Comparison of ENCODE assay signal across 17 cellular contexts in genomic region chr6:93727447-93727846, GRCh38.
DNase-seq lines count a peak whose midpoint lies in the region; ATAC-seq and TF ChIP-seq lines count a peak whose summit lies in the region.
"Had no signal": no experiment of that assay in that cellular context is flagged by ENCODE, and none has a peak within 500 bp of the region (broad histone marks: within the 10 kb centered on the region; RNA-seq: fewer than 3 reads in every experiment).

No MANE protein-coding gene starts in this region.

- in situ Hi-C loops in Panc1 (cut with HindIII; ENCODE audit: low pct_unique_long_range_greater_than_20kb, low sequenced_read_pairs): no loop called here

- CTCF ChIA-PET in HEK293 (lab: Yijun Ruan, JAX): no interaction called here
- CTCF ChIA-PET in Panc1 (lab: Charles Lee): no interaction called here

- no peaks in the 10 kb centered on the region for H3K4me1 ChIP-seq in HEK293 (ENCODE audit: control insufficient read depth, insufficient read depth, low read length)
- no peaks in the 10 kb centered on the region for H3K4me1 ChIP-seq in Panc1 (ENCODE audit: control insufficient read depth, insufficient read depth, low read length)
- peaks cover 10% of the 10 kb centered on the region for H3K4me1 ChIP-seq in mucosa of descending colon (ENCODE audit: low read depth)
- H3K4me1 ChIP-seq: BE2C had no signal

- intact Hi-C loops in Panc1 (cut with micrococcal nuclease; ENCODE audit: unreplicated experiment): loop anchor here (10.0 kb wide), 1 partner anchor 327 kb away; no protein-coding TSS in a partner anchor
- intact Hi-C loops in mucosa of descending colon (cut with DNase I, micrococcal nuclease): no loop called here

- TF ChIP-seq CTCF in HEK293 (tag by site-specific recombination; IDR thresholded peaks at IDR 0.05) (no peak), Panc1 (IDR thresholded peaks at IDR 0.05) (no peak), mucosa of descending colon (IDR thresholded peaks at IDR 0.05) (no peak)

- no peak overlapping the region for H3K4me3 ChIP-seq in HEK293 (ENCODE audit: low read depth, low read length)
- H3K4me3 ChIP-seq in Panc1 (ENCODE audit: low read depth in 2 of 2, low read length in 2 of 2): no peak overlapping the region
- H3K4me3 ChIP-seq in mucosa of descending colon: no peak overlapping the region
- H3K4me3 ChIP-seq: GM23338 had no signal

- H3K36me3 ChIP-seq in HEK293 (ENCODE audit: control insufficient read depth in 2 of 2, insufficient read depth in 1 of 2, low read length in 2 of 2) (no peaks in the 10 kb centered on the region), Panc1 (ENCODE audit: control insufficient read depth, insufficient read depth, low read length) (no peaks in the 10 kb centered on the region), mucosa of descending colon (ENCODE audit: low read depth) (no peaks in the 10 kb centered on the region)
- H3K36me3 ChIP-seq: BE2C had no signal

- POLR2A ChIA-PET in HEK293 (lab: Yijun Ruan, JAX): no interaction called here
- POLR2A ChIA-PET in Panc1 (lab: Charles Lee): no interaction called here

- DNase-seq in HT-29 (ENCODE audit: low spot score) (peak; percentile 9), Panc1 (ENCODE audit: low read depth, low spot score) (peak; percentile 22), mucosa of descending colon (no peak), midbrain (lab: John Stamatoyannopoulos, UW) (no peak), activated T-cell treated with anti-CD3 and anti-CD28 coated beads for 4 hours (no peak), DMS53 treated with DMSO at 0.1 percent for 48 hours (lab: John Stamatoyannopoulos, UW; ENCODE audit: unreplicated experiment) (no peak)
- DNase-seq: ACHN; BE2C; C1 segment of cervical spinal cord; CD4-positive, CD25-positive, alpha-beta regulatory T cell; CD8-positive, alpha-beta memory T cell; COR-L47; DMS 273 treated with DMSO at 0.1 percent for 48 hours; DMS79 treated with DMSO at 0.1 percent for 48 hours; GF-D8 had no signal

- ATAC-seq in Panc1 (no peak), mucosa of descending colon (peak; percentile 75)
- ATAC-seq: GM23338 had no signal

- no peaks in the 10 kb centered on the region for H3K27me3 ChIP-seq in Panc1 (ENCODE audit: control insufficient read depth, insufficient read depth, low read length)
- H3K27me3 ChIP-seq: BE2C had no signal

- H3K9me3 ChIP-seq in HEK293 (ENCODE audit: control insufficient read depth, insufficient read depth, low read depth, low read length): no peaks in the 10 kb centered on the region
- H3K9me3 ChIP-seq in Panc1 (ENCODE audit: control insufficient read depth, insufficient read depth, low read depth, low read length): no peaks in the 10 kb centered on the region
- H3K9me3 ChIP-seq in mucosa of descending colon: no peaks in the 10 kb centered on the region
- H3K9me3 ChIP-seq: BE2C had no signal

- H3K27ac ChIP-seq in HEK293 (ENCODE audit: extremely low read depth, low read depth, low read length) (no peak overlapping the region), Panc1 (ENCODE audit: low read length) (no peak overlapping the region; the same call in 1 of the 2 replicates)

- no TSS peak for BruUV-seq in Panc1 (replicated peaks; lab: Mats Ljungman, UMichigan)

TF ChIP-seq in HEK293, 187 proteins besides CTCF, POLR2A, EP300 and RAD21:
- TF ChIP-seq ZNF626 (tag by site-specific recombination; IDR thresholded peaks at IDR 0.05) (no peak), ATF2 (tag by site-specific recombination; IDR thresholded peaks at IDR 0.05; ENCODE audit: low read depth) (peak; percentile 78), ZNF677 (tag by site-specific recombination; IDR thresholded peaks at IDR 0.05) (no peak), PRDM6 (tag by site-specific recombination; IDR thresholded peaks at IDR 0.05) (no peak), ZNF280C (tag by site-specific recombination; IDR thresholded peaks at IDR 0.05) (no peak), ZNF10 (tag by site-specific recombination; IDR thresholded peaks at IDR 0.05) (no peak)
- TF ChIP-seq, protein P1, sequence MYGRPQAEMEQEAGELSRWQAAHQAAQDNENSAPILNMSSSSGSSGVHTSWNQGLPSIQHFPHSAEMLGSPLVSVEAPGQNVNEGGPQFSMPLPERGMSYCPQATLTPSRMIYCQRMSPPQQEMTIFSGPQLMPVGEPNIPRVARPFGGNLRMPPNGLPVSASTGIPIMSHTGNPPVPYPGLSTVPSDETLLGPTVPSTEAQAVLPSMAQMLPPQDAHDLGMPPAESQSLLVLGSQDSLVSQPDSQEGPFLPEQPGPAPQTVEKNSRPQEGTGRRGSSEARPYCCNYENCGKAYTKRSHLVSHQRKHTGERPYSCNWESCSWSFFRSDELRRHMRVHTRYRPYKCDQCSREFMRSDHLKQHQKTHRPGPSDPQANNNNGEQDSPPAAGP (tag by site-specific recombination; IDR thresholded peaks at IDR 0.05): no peak
TF ChIP-seq in HEK293: peak in this region for 1.

Comparison
In these comparisons a context has a peak if more than half of its experiments do, and no peak if none do; other contexts are left out.
1. DNase-seq: peak in HT-29 (single experiment) and Panc1 (single experiment); none in mucosa of descending colon (0 of 3), midbrain (single experiment), activated T-cell treated with anti-CD3 and anti-CD28 coated beads for 4 hours (single experiment) and DMS53 treated with DMSO at 0.1 percent for 48 hours (single experiment).